ENCODE assay signal across 20 cellular contexts in the genomic region with DNA sequence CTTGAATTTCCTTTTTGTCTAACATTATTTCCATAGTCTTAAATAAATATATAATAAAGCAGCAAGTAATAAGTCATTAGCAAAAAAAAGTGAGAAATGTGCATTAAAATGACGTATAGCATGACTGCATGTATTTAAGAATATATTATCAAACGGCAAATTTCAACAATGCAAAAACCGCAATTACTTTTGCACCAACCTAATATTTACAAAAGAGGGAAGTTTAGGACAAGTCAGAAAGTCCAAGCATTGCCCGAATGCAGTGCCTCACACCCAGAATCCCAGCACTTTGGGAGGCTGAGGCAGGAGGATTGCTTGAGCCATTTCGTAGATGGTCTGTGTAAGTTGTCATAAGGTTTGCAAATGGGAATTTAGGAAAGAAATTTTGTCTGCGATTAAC. TPM values are rescaled to one million over a fixed set of nuclear protein-coding genes. Genes with fewer than 3 reads are reported as not detected.
DNase-seq lines count a peak whose midpoint lies in the region; ATAC-seq, FAIRE-seq and TF ChIP-seq lines count a peak whose summit lies in the region.
"Had no signal": no experiment of that assay in that cellular context is flagged by ENCODE, and none has a peak within 500 bp of the region (broad histone marks: within the 10 kb centered on the region; RNA-seq: fewer than 3 reads in every experiment).

No MANE protein-coding gene starts in this region.

- no peak overlapping the region for H3K4me2 ChIP-seq in GM12878 (ENCODE audit: control insufficient read depth, insufficient read depth)
- no peak overlapping the region for H3K4me2 ChIP-seq in MM.1S (ENCODE audit: low read depth, low read length)
- H3K4me2 ChIP-seq: BLaER1 treated with 17β-estradiol and CSF1 and Interleukin-3, amounts not matched to agents 10 nM and 100 nM had no signal

- H3K4me3 ChIP-seq in GM12878 = no peak overlapping the region
- no peak overlapping the region for H3K4me3 ChIP-seq in MM.1S (ENCODE audit: low read length)
- H3K4me3 ChIP-seq: BLaER1 treated with 17β-estradiol and CSF1 and Interleukin-3, amounts not matched to agents 10 nM and 100 nM had no signal

- no peaks in the 10 kb centered on the region for H3K36me3 ChIP-seq in GM12878 (ENCODE audit: control insufficient read depth in 2 of 2, insufficient read depth in 2 of 2, low read length in 1 of 2)
- no peaks in the 10 kb centered on the region for H3K36me3 ChIP-seq in MM.1S (replicated peaks; ENCODE audit: insufficient read depth, low read length)
- H3K36me3 ChIP-seq: BLaER1 treated with 17β-estradiol and CSF1 and Interleukin-3, amounts not matched to agents 10 nM and 100 nM had no signal

- RAD21 ChIA-PET in GM12878 (lab: Charles Lee; ENCODE audit: unreplicated experiment) = no interaction called here

- H3K9me3 ChIP-seq in GM12878 (replicated peaks; ENCODE audit: control insufficient read depth, insufficient read depth, low read length) = no peaks in the 10 kb centered on the region
- no peaks in the 10 kb centered on the region for H3K9me3 ChIP-seq in MM.1S (replicated peaks; ENCODE audit: insufficient read depth, low read length)
- H3K9me3 ChIP-seq: Caco-2 had no signal

- DNase-seq in HEK293T (ENCODE audit: extremely low spot score) (no peak), GM12878 (ENCODE audit: low read depth, low spot score) (no peak), islet precursor cell (peak; percentile 4), MM.1S (no peak)
- DNase-seq: 8988T; ACHN; Caco-2; Calu3; CD4-positive, alpha-beta T cell; CD8-positive, alpha-beta T cell; DMS79 treated with DMSO at 0.1 percent for 48 hours; GF-D8 had no signal

- ATAC-seq in GM12878 (no peak), HG03442 (IDR thresholded peaks at IDR 0.05; ENCODE audit: unreplicated experiment) (no peak)
- ATAC-seq: CD8-positive, alpha-beta T cell had no signal

- CTCF ChIA-PET in HEK293T (lab: Yijun Ruan, JAX) = no interaction called here
- CTCF ChIA-PET in GM12878 (lab: Yijun Ruan, JAX) = interaction anchor here (1.3 kb wide), 1 partner anchor 9 kb away, joined by 3 read pairs; no protein-coding TSS in a partner anchor

- no peak overlapping the region for H2AFZ ChIP-seq in GM12878 (ENCODE audit: control insufficient read depth, low read depth, low read length)
- no peak overlapping the region for H2AFZ ChIP-seq in MM.1S (ENCODE audit: low read length)

- H3K27ac ChIP-seq in GM12878 (ENCODE audit: control insufficient read depth, insufficient read depth) = no peak overlapping the region
- no peak overlapping the region for H3K27ac ChIP-seq in MM.1S (ENCODE audit: low read length)
- H3K27ac ChIP-seq: BLaER1 treated with 17β-estradiol and CSF1 and Interleukin-3, amounts not matched to agents 10 nM and 100 nM; C4-2B had no signal

- H3K4me1 ChIP-seq in GM12878 (ENCODE audit: control insufficient read depth, insufficient read depth, low read length) (peaks cover 5% of the 10 kb centered on the region), MM.1S (ENCODE audit: low read length) (no peaks in the 10 kb centered on the region)

- H3K9ac ChIP-seq in GM12878 (ENCODE audit: control insufficient read depth, insufficient read depth, low read length) (no peak overlapping the region), MM.1S (ENCODE audit: low read length) (no peak overlapping the region)
- H3K9ac ChIP-seq: BLaER1 treated with 17β-estradiol and CSF1 and Interleukin-3, amounts not matched to agents 10 nM and 100 nM had no signal

- intact Hi-C loops in GM12878 (cut with micrococcal nuclease; ENCODE audit: unreplicated experiment) = no loop called here

- BruUV-seq in GM12878 (replicated peaks; lab: Mats Ljungman, UMichigan) = no TSS peak

- in situ Hi-C loops in GM12878 (cut with MboI) = no loop called here

- no peak for TF ChIP-seq RAD21 in GM12878 (IDR thresholded peaks at IDR 0.05; ENCODE audit: insufficient read depth, low read depth, low read length)

- H4K20me1 ChIP-seq in GM12878 (ENCODE audit: control insufficient read depth, insufficient read depth) (no peaks in the 10 kb centered on the region), MM.1S (ENCODE audit: insufficient read depth, low read length) (no peaks in the 10 kb centered on the region)
- H4K20me1 ChIP-seq: BLaER1 treated with 17β-estradiol and CSF1 and Interleukin-3, amounts not matched to agents 10 nM and 100 nM had no signal

- H3K79me2 ChIP-seq in GM12878 (ENCODE audit: control insufficient read depth, insufficient read depth, low read length) = no peaks in the 10 kb centered on the region
- H3K79me2 ChIP-seq in MM.1S (ENCODE audit: low read length) = no peaks in the 10 kb centered on the region

- TF ChIP-seq CTCF in GM12878 (IDR thresholded peaks at IDR 0.05 in 2 of 3, conservative IDR thresholded peaks at IDR 0.05 in 1 of 3; ENCODE audit: control insufficient read depth in 2 of 3, extremely low read depth in 1 of 3, insufficient read depth in 1 of 3, low read depth in 3 of 3, low read length in 3 of 3) (no peak), MM.1S (IDR thresholded peaks at IDR 0.05; ENCODE audit: low read length) (no peak)

- TF ChIP-seq EP300 in GM12878 (IDR thresholded peaks at IDR 0.05; ENCODE audit: borderline replicate concordance in 1 of 2, control insufficient read depth in 1 of 2, low read depth in 2 of 2, low read length in 2 of 2) = no peak

- 84% methylated on average over 6 of the region's 6 CpGs for WGBS in GM12878 (ENCODE audit: insufficient coverage, insufficient replicate concordance, low lambda C conversion rate, missing lambda C conversion rate)

- TF ChIP-seq POLR2A in GM12878 (IDR thresholded peaks at IDR 0.05; ENCODE audit: low read depth, low read length) = no peak

- SMC1A ChIA-PET in GM12878 (lab: Charles Lee; ENCODE audit: uncharacterized antibody, unreplicated experiment) = interaction anchor here (1.6 kb wide), 1 partner anchor 15 kb away, joined by 3 read pairs; no protein-coding TSS in a partner anchor

- no peaks in the 10 kb centered on the region for H3F3A ChIP-seq in MM.1S (ENCODE audit: insufficient read depth, low read length)

- H3K27me3 ChIP-seq in GM12878 (replicated peaks in 1 of 2; ENCODE audit: control insufficient read depth in 2 of 2, insufficient read depth in 2 of 2, low read length in 1 of 2) = no peaks in the 10 kb centered on the region
- no peaks in the 10 kb centered on the region for H3K27me3 ChIP-seq in MM.1S (replicated peaks; ENCODE audit: insufficient read depth, low read length)
- H3K27me3 ChIP-seq: BLaER1 treated with 17β-estradiol and CSF1 and Interleukin-3, amounts not matched to agents 10 nM and 100 nM had no signal

- no peaks in the 10 kb centered on the region for H3K9me2 ChIP-seq in MM.1S (replicated peaks; ENCODE audit: insufficient read depth, low read length)

- POLR2A ChIA-PET in HEK293T (lab: Yijun Ruan, JAX) (interaction anchor here (1.6 kb wide), 1 partner anchor 10 kb away, joined by 4 read pairs; a partner anchor contains a TSS), GM12878 (lab: Charles Lee) (no interaction called here)

- FAIRE-seq in GM12878 (lab: Jason Lieb, UNC) = no peak
- FAIRE-seq: A204.1, D721Med, G401.6, GM12892, GM18507 had no signal

TF ChIP-seq in HEK293T, 16 proteins besides CTCF, POLR2A, EP300 and RAD21:
- TF ChIP-seq ELF4 (IDR thresholded peaks at IDR 0.05) (0 out of 2 replicates have a peak, but pooled peaks have one; percentile 17), TARDBP (IDR thresholded peaks at IDR 0.05) (no peak)
TF ChIP-seq in HEK293T: peak in this region for 1.

TF ChIP-seq in GM12878, 131 proteins besides CTCF, POLR2A, EP300 and RAD21 (continues in another document):
- TF ChIP-seq MXI1 (IDR thresholded peaks at IDR 0.05; ENCODE audit: low read depth, low read length) = no peak
- TF ChIP-seq TAF1 (IDR thresholded peaks at IDR 0.05; ENCODE audit: borderline replicate concordance, low read depth, low read length) = no peak
- TF ChIP-seq ZBED1 (IDR thresholded peaks at IDR 0.05; ENCODE audit: borderline replicate concordance) = no peak

RNA-seq across cellular contexts. Expression of a gene that starts 10.2 kb away (rescaled TPM):
- total RNA-seq in GM12878 (2013; cell fraction: nucleolus; rRNA removed) = 25.4 and 28.9 TPM in 2 replicates
- total RNA-seq in GM12878 (2014; rRNA removed) (16.9 and 18.2 TPM in 2 replicates), GM12878 (2014; rRNA removed; fragmentation: Illumina TruSeq; extraction: Trizol) (16.1 and 16.6 TPM in 2 replicates), GM12878 (2021) (30.0 and 30.2 TPM in 2 replicates)
- 19.1 TPM for polyA plus RNA-seq in GM12878 (2011; ENCODE audit: low read depth)
- polyA plus RNA-seq in GM12878 (2011; rRNA removed) (29.3 and 36.2 TPM in 2 replicates), GM12878 (2014; fragmentation: Illumina TruSeq; extraction: Trizol) (12.8 and 18.2 TPM in 2 replicates), GM12878 (2014; fragmentation: Nextera tagmentation; extraction: Ambion mirVana) (1 to 10 TPM; 1.5 to 5.0 TPM), GM12878 (2014; rRNA removed) (29.3 and 30.3 TPM in 2 replicates), GM12878 (2016; fragmentation: Nextera tagmentation; extraction: Ambion mirVana) (10 to 100 TPM; 32.4 to 33.5 TPM)
- polyA plus RNA-seq in GM12878 (2011; cell fraction: cytosol; rRNA removed) = 45.5 and 48.5 TPM in 2 replicates
- 114 and 132 TPM in 2 replicates for polyA plus RNA-seq in GM12878 (2011; cell fraction: nucleus; rRNA removed)
- polyA plus RNA-seq in GM12878 (2012) = 28.7 and 29.0 TPM in 2 replicates
- polyA minus RNA-seq in GM12878 (2011; rRNA and poly(A)+ RNA removed) = 23.6 and 25.9 TPM in 2 replicates
- polyA minus RNA-seq in GM12878 (2011; cell fraction: cytosol; rRNA and poly(A)+ RNA removed) = 7.1 and 8.9 TPM in 2 replicates
- 14.1 and 18.4 TPM in 2 replicates for polyA minus RNA-seq in GM12878 (2011; cell fraction: nucleus; rRNA and poly(A)+ RNA removed)

RNA-seq across cellular contexts. Expression of a gene that starts 43.6 kb away (rescaled TPM):
- total RNA-seq in GM12878 (2013; cell fraction: nucleolus; rRNA removed) = 24.9 and 25.2 TPM in 2 replicates
- total RNA-seq in GM12878 (2014; rRNA removed) (14.6 and 18.2 TPM in 2 replicates), GM12878 (2014; rRNA removed; fragmentation: Illumina TruSeq; extraction: Trizol) (7.8 and 8.7 TPM in 2 replicates), GM12878 (2021) (13.1 and 13.6 TPM in 2 replicates)
- polyA plus RNA-seq in GM12878 (2011; ENCODE audit: low read depth) = 12.5 TPM
- polyA plus RNA-seq in GM12878 (2011; rRNA removed) (24.8 and 33.1 TPM in 2 replicates), GM12878 (2014; fragmentation: Illumina TruSeq; extraction: Trizol) (5.0 and 7.2 TPM in 2 replicates), GM12878 (2014; fragmentation: Nextera tagmentation; extraction: Ambion mirVana) (1 to 10 TPM in 1 of 2 experiments, under 1 TPM in 1; 0.48 to 2.1 TPM), GM12878 (2014; rRNA removed) (14.7 and 14.8 TPM in 2 replicates), GM12878 (2016; fragmentation: Nextera tagmentation; extraction: Ambion mirVana) (10 to 100 TPM in 1 of 2 experiments, 1 to 10 TPM in 1; 8.4 to 10.6 TPM)
- polyA plus RNA-seq in GM12878 (2011; cell fraction: cytosol; rRNA removed) = 39.6 and 42.9 TPM in 2 replicates
- polyA plus RNA-seq in GM12878 (2011; cell fraction: nucleus; rRNA removed) = 20.8 and 21.8 TPM in 2 replicates
- 19.4 and 23.2 TPM in 2 replicates for polyA plus RNA-seq in GM12878 (2012)
- 17.3 and 23.7 TPM in 2 replicates for polyA minus RNA-seq in GM12878 (2011; rRNA and poly(A)+ RNA removed)
- 8.3 and 8.4 TPM in 2 replicates for polyA minus RNA-seq in GM12878 (2011; cell fraction: cytosol; rRNA and poly(A)+ RNA removed)
- 5.3 and 8.8 TPM in 2 replicates for polyA minus RNA-seq in GM12878 (2011; cell fraction: nucleus; rRNA and poly(A)+ RNA removed)
